In the genomic region with DNA sequence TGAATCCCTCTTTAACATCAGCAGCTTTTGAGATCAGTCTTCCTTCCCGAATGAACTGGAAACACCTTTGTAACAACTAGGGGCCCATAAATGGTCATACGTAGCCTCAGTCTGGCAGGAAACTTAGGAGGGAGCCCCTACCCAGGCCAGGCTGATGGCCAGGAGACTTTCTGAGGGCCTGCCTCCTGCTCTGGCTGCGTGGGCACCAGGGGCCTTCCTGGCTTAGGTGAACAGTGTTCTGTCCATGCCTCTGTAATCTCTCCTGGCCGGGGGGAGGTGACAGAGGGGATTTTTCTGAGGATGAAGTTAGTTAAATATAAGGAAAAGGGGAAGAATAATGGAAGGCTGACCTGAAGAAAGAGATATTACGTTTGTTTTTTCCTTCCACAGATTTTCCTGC, we compare ENCODE assay signal across 19 cellular contexts. TPM values are rescaled to one million over a fixed set of nuclear protein-coding genes. Genes with fewer than 3 reads are reported as not detected.
DNase-seq lines count a peak whose midpoint lies in the region; ATAC-seq, FAIRE-seq and TF ChIP-seq lines count a peak whose summit lies in the region.
"Had no signal": no experiment of that assay in that cellular context is flagged by ENCODE, and none has a peak within 500 bp of the region (broad histone marks: within the 10 kb centered on the region; RNA-seq: fewer than 3 reads in every experiment).

No MANE protein-coding gene starts in this region.

- POLR2A ChIA-PET in CD8-positive, alpha-beta memory T cell (lab: Charles Lee), result no interaction called here

- H3K9ac ChIP-seq in astrocyte (ENCODE audit: low read length), result no peak overlapping the region
- H3K9ac ChIP-seq: BLaER1 had no signal

- no peak for FAIRE-seq in astrocyte (lab: Jason Lieb, UNC)
- FAIRE-seq: K562 had no signal

- no peak overlapping the region for H3K27ac ChIP-seq in CD8-positive, alpha-beta memory T cell (ENCODE audit: low read depth, low read length)
- H3K27ac ChIP-seq in astrocyte (ENCODE audit: low read depth, low read length), result no peak overlapping the region
- H3K27ac ChIP-seq: BLaER1, HL-60, psoas muscle, spleen, WERI-Rb-1 had no signal

- TF ChIP-seq CTCF in astrocyte (IDR thresholded peaks at IDR 0.05; ENCODE audit: insufficient read depth, low read depth, low read length) (no peak), natural killer cell (IDR thresholded peaks at IDR 0.05) (no peak)

- H2AFZ ChIP-seq in astrocyte (ENCODE audit: low read depth, low read length), result no peak overlapping the region

- no peaks in the 10 kb centered on the region for H4K20me1 ChIP-seq in astrocyte (ENCODE audit: insufficient read depth, low read length)

- peaks cover 26 to 61% of the 10 kb centered on the region in 2 donors for H3K27me3 Mint-ChIP-seq in CD8-positive, alpha-beta memory T cell
- H3K27me3 Mint-ChIP-seq in IgD-negative memory B cell, result peaks cover 41% of the 10 kb centered on the region
- peaks cover 74% of the 10 kb centered on the region for H3K27me3 Mint-ChIP-seq in astrocyte (ENCODE audit: low read depth, unreplicated experiment)
- H3K27me3 Mint-ChIP-seq in natural killer cell (ENCODE audit: low read depth in 2 of 2), result peaks cover 47 to 56% of the 10 kb centered on the region in 2 donors

- CTCF ChIA-PET in CD8-positive, alpha-beta memory T cell (lab: Charles Lee), result no interaction called here

- no peak overlapping the region for H3K4me2 ChIP-seq in astrocyte (ENCODE audit: low read length)

- no peak overlapping the region for H3K27ac Mint-ChIP-seq in CD8-positive, alpha-beta memory T cell
- H3K27ac Mint-ChIP-seq in IgD-negative memory B cell (no peak overlapping the region), astrocyte (ENCODE audit: unreplicated experiment) (no peak overlapping the region), natural killer cell (no peak overlapping the region)

- no peaks in the 10 kb centered on the region for H3K79me2 ChIP-seq in astrocyte (ENCODE audit: insufficient read depth, low read length)

- H3K27me3 ChIP-seq in CD8-positive, alpha-beta memory T cell (ENCODE audit: insufficient read depth, low read length, poor library complexity, severe bottlenecking), result peaks cover 26% of the 10 kb centered on the region
- H3K27me3 ChIP-seq in astrocyte (ENCODE audit: insufficient read depth, low read length), result peaks cover 54% of the 10 kb centered on the region

- H3K4me3 Mint-ChIP-seq in CD8-positive, alpha-beta memory T cell, result peak overlapping the region; percentile 12 to 79 (median 76)
- H3K4me3 Mint-ChIP-seq in IgD-negative memory B cell (peak overlapping the region; percentile 74 to 94 (median 86)), astrocyte (ENCODE audit: unreplicated experiment) (peak overlapping the region; percentile 64), natural killer cell (peak overlapping the region; percentile 61)

- no peak for ATAC-seq in natural killer cell
- ATAC-seq in HG03342 (IDR thresholded peaks at IDR 0.05; ENCODE audit: unreplicated experiment), result no peak
- ATAC-seq in HG03432 (IDR thresholded peaks at IDR 0.05; ENCODE audit: unreplicated experiment), result no peak
- ATAC-seq: K562 had no signal

- no peak for DNase-seq in CD8-positive, alpha-beta memory T cell
- DNase-seq in astrocyte (ENCODE audit: low read depth) (no peak), natural killer cell (no peak), NCI-H1694 treated with DMSO at 0.1 percent for 48 hours (lab: John Stamatoyannopoulos, UW) (no peak), COR-L47 (lab: John Stamatoyannopoulos, UW) (no peak)
- DNase-seq: activated CD8-positive, alpha-beta memory T cell treated with anti-CD3 and anti-CD28 coated beads, Interleukin-2, amount 50 U/mL, for 4 hours; amniotic stem cell; cerebellar nuclear complex; foreskin melanocyte; psoas muscle; spleen had no signal

- peaks cover 4% of the 10 kb centered on the region for H3K4me1 ChIP-seq in CD8-positive, alpha-beta memory T cell (ENCODE audit: insufficient read depth, low read length)
- H3K4me1 ChIP-seq in astrocyte (ENCODE audit: insufficient read depth, low read length), result peaks cover 7% of the 10 kb centered on the region

- no peaks in the 10 kb centered on the region for H3K9me3 ChIP-seq in CD8-positive, alpha-beta memory T cell (ENCODE audit: low read length)
- no peaks in the 10 kb centered on the region for H3K9me3 ChIP-seq in astrocyte (ENCODE audit: insufficient read depth, low read depth, low read length)
- H3K9me3 ChIP-seq: BLaER1, psoas muscle, spleen had no signal

- peaks cover 19 to 25% (median 24%) of the 10 kb centered on the region in 3 donors for H3K4me1 Mint-ChIP-seq in CD8-positive, alpha-beta memory T cell
- H3K4me1 Mint-ChIP-seq in IgD-negative memory B cell (peaks cover 4 to 12% (median 6%) of the 10 kb centered on the region in 3 donors), astrocyte (ENCODE audit: low read depth, unreplicated experiment) (peaks cover 2% of the 10 kb centered on the region), natural killer cell (peaks cover 6 to 14% of the 10 kb centered on the region in 2 donors)

- H3K9me3 Mint-ChIP-seq in CD8-positive, alpha-beta memory T cell, result no peaks in the 10 kb centered on the region
- H3K9me3 Mint-ChIP-seq in IgD-negative memory B cell (peaks cover 0 to 1% (median 0%) of the 10 kb centered on the region in 3 donors), astrocyte (ENCODE audit: unreplicated experiment) (no peaks in the 10 kb centered on the region), natural killer cell (no peaks in the 10 kb centered on the region)

- H3K4me3 ChIP-seq in CD8-positive, alpha-beta memory T cell (ENCODE audit: low read length), result no peak overlapping the region
- H3K4me3 ChIP-seq in astrocyte (ENCODE audit: insufficient read depth, low read depth, low read length), result no peak overlapping the region
- H3K4me3 ChIP-seq: K562 had no signal

- H3K36me3 ChIP-seq in CD8-positive, alpha-beta memory T cell (ENCODE audit: insufficient read depth, low read length), result no peaks in the 10 kb centered on the region
- no peaks in the 10 kb centered on the region for H3K36me3 ChIP-seq in astrocyte (ENCODE audit: insufficient read depth, low read length)
- H3K36me3 ChIP-seq: BLaER1, spleen, WERI-Rb-1 had no signal

- no peaks in the 10 kb centered on the region for H3K36me3 Mint-ChIP-seq in CD8-positive, alpha-beta memory T cell
- H3K36me3 Mint-ChIP-seq in IgD-negative memory B cell (peaks cover 2% of the 10 kb centered on the region), astrocyte (ENCODE audit: low read depth, unreplicated experiment) (no peaks in the 10 kb centered on the region), natural killer cell (peaks cover 6% of the 10 kb centered on the region)

- intact Hi-C loops in natural killer cell (cut with micrococcal nuclease), result no loop called here

RNA-seq across cellular contexts. Expression of gene FSTL4, which starts 0.8 kb away (rescaled TPM):
- total RNA-seq in CD8-positive, alpha-beta memory T cell, result under 1 TPM in 1 of 2 experiments, not detected in 1; 0.33 TPM
- polyA plus RNA-seq in CD8-positive, alpha-beta memory T cell, result not detected
- polyA plus RNA-seq in IgD-negative memory B cell, result not detected
- total RNA-seq in astrocyte (not detected in 2 replicates), natural killer cell (under 1 TPM; 0.11 to 0.75 (median 0.55) TPM)
- total RNA-seq: K562, left lobe of liver had no signal
